24 cellular contexts compared by ENCODE assay signal in the genomic region with DNA sequence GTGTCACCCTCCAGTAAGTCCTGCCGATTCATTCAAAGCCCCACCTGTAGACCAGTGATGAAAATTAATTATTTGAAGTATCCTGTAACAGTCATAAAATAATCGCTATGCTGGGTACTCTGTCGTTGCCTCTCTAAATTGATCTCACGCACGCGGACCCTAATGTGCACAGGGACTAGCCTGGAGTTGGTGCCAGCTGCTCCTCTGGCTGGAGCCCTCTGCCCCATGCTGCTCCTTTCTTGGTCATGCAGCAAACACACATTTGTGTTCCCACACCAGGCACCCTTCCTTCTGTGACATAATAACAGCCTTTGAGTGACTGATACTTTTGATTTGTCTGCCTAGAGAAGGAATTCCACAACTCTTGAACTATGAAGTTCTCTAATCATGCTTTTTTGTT. TPM values are rescaled to one million over a fixed set of nuclear protein-coding genes. Genes with fewer than 3 reads are reported as not detected.
A peak's percentile ranks its signal among the peaks of the same experiment; 100 is the strongest.
DNase-seq lines count a peak whose midpoint lies in the region; ATAC-seq and TF ChIP-seq lines count a peak whose summit lies in the region.
"Had no signal": no experiment of that assay in that cellular context is flagged by ENCODE, and none has a peak within 500 bp of the region (broad histone marks: within the 10 kb centered on the region; RNA-seq: fewer than 3 reads in every experiment).

No MANE protein-coding gene starts in this region.

- peak overlapping the region; percentile 22 for H3K27ac Mint-ChIP-seq in glutamatergic neuron (ENCODE audit: unreplicated experiment)
- no peak overlapping the region for H3K27ac Mint-ChIP-seq in CD4-positive, alpha-beta memory T cell

- CTCF ChIA-PET in CD4-positive, alpha-beta memory T cell (lab: Charles Lee; ENCODE audit: partially characterized antibody), result no interaction called here

- H3K36me3 Mint-ChIP-seq in glutamatergic neuron (ENCODE audit: unreplicated experiment), result no peaks in the 10 kb centered on the region
- peaks cover 8 to 11% of the 10 kb centered on the region in 2 donors for H3K36me3 Mint-ChIP-seq in CD4-positive, alpha-beta memory T cell
- H3K36me3 Mint-ChIP-seq: CD14-positive monocyte had no signal

- H3K27ac ChIP-seq in SJCRH30, result peak overlapping the region; percentile 85
- H3K27ac ChIP-seq in gastrocnemius medialis, result peak overlapping the region in 3 of 4 donors; percentile 31 to 69 (median 65)
- H3K27ac ChIP-seq in CD4-positive, alpha-beta memory T cell (ENCODE audit: low read depth, low read length), result no peak overlapping the region
- H3K27ac ChIP-seq: 22Rv1, GM23248, SK-N-MC had no signal

- H3K36me3 ChIP-seq in SJCRH30 (peaks cover 3% of the 10 kb centered on the region), gastrocnemius medialis (no peaks in the 10 kb centered on the region)
- no peaks in the 10 kb centered on the region for H3K36me3 ChIP-seq in CD4-positive, alpha-beta memory T cell (ENCODE audit: insufficient read depth, low read length)
- H3K36me3 ChIP-seq: BE2C, HAP-1 had no signal

- ATAC-seq in gastrocnemius medialis, result no peak

- no peaks in the 10 kb centered on the region for H3K27me3 ChIP-seq in SJCRH30
- no peaks in the 10 kb centered on the region for H3K27me3 ChIP-seq in gastrocnemius medialis
- no peaks in the 10 kb centered on the region for H3K27me3 ChIP-seq in CD4-positive, alpha-beta memory T cell (ENCODE audit: insufficient read depth, low read length)
- H3K27me3 ChIP-seq: BE2C, MG63 had no signal

- POLR2A ChIA-PET in CD4-positive, alpha-beta memory T cell (lab: Charles Lee; ENCODE audit: partially characterized antibody), result no interaction called here

- peak; percentile 30 for DNase-seq in NCI-H146 (lab: John Stamatoyannopoulos, UW)
- DNase-seq in NCI-H146 treated with DMSO at 0.1 percent for 48 hours (lab: John Stamatoyannopoulos, UW; ENCODE audit: unreplicated experiment), result no peak
- DNase-seq in SJCRH30, result no peak
- no peak for DNase-seq in glutamatergic neuron
- no peak for DNase-seq in gastrocnemius medialis
- no peak for DNase-seq in RPMI8226
- DNase-seq in CD4-positive, alpha-beta memory T cell, result no peak
- no peak for DNase-seq in T-helper 1 cell
- DNase-seq: BE2C, DMS153, DND-41, GM23248, IMR-90, KG1, MG63, NCI-H187, NCI-H446, NCI-H524 treated with DMSO at 0.1 percent for 48 hours, NCI-H82, SHP77 treated with DMSO at 0.1 percent for 48 hours had no signal

- H3K4me3 ChIP-seq in SJCRH30 (no peak overlapping the region), gastrocnemius medialis (no peak overlapping the region)
- H3K4me3 ChIP-seq in CD4-positive, alpha-beta memory T cell (ENCODE audit: low read length in 2 of 2), result no peak overlapping the region
- H3K4me3 ChIP-seq: GM23248, HAP-1, MG63, SK-N-MC had no signal

- peaks cover 9% of the 10 kb centered on the region for H3K4me1 Mint-ChIP-seq in glutamatergic neuron (ENCODE audit: low read depth, unreplicated experiment)
- H3K4me1 Mint-ChIP-seq in CD4-positive, alpha-beta memory T cell, result peaks cover 3 to 7% (median 4%) of the 10 kb centered on the region in 4 donors
- H3K4me1 Mint-ChIP-seq: CD14-positive monocyte had no signal

- TF ChIP-seq CTCF in glutamatergic neuron (IDR thresholded peaks at IDR 0.05; ENCODE audit: partially characterized antibody, unreplicated experiment), result no peak
- TF ChIP-seq CTCF in gastrocnemius medialis (IDR thresholded peaks at IDR 0.05 in 4 of 5, conservative IDR thresholded peaks at IDR 0.05 in 1 of 5), result no peak

- TF ChIP-seq POLR2A in gastrocnemius medialis (IDR thresholded peaks at IDR 0.05), result no peak

- in situ Hi-C loops in gastrocnemius medialis (cut with MboI; ENCODE audit: low sequenced_read_pairs in 4 of 4), result no loop called here

- intact Hi-C loops in gastrocnemius medialis (cut with DNase I; ENCODE audit: low total_unique reads), result no loop called here
- intact Hi-C loops in CD4-positive, alpha-beta memory T cell (cut with micrococcal nuclease), result no loop called here

- H3K4me1 ChIP-seq in SJCRH30 (peaks cover 40% of the 10 kb centered on the region), gastrocnemius medialis (peaks cover 28 to 34% of the 10 kb centered on the region in 2 donors)
- H3K4me1 ChIP-seq in CD4-positive, alpha-beta memory T cell (ENCODE audit: insufficient read depth, low read length), result no peaks in the 10 kb centered on the region
- H3K4me1 ChIP-seq: BE2C had no signal

- H3K9me3 ChIP-seq in SJCRH30 (replicated peaks) (no peaks in the 10 kb centered on the region), gastrocnemius medialis (no peaks in the 10 kb centered on the region)
- no peaks in the 10 kb centered on the region for H3K9me3 ChIP-seq in CD4-positive, alpha-beta memory T cell (ENCODE audit: control insufficient read depth in 1 of 2, low read length in 2 of 2)
- H3K9me3 ChIP-seq: BE2C, HAP-1, MG63 had no signal

- peak overlapping the region; percentile 34 for H3K4me3 Mint-ChIP-seq in glutamatergic neuron (ENCODE audit: unreplicated experiment)
- H3K4me3 Mint-ChIP-seq in CD4-positive, alpha-beta memory T cell, result no peak overlapping the region
- H3K4me3 Mint-ChIP-seq: CD14-positive monocyte had no signal

- peaks cover 6% of the 10 kb centered on the region for H3K9me3 Mint-ChIP-seq in glutamatergic neuron (ENCODE audit: unreplicated experiment)
- H3K9me3 Mint-ChIP-seq in CD4-positive, alpha-beta memory T cell, result no peaks in the 10 kb centered on the region
- H3K9me3 Mint-ChIP-seq: CD14-positive monocyte had no signal

- peaks cover 3% of the 10 kb centered on the region for H3K27me3 Mint-ChIP-seq in glutamatergic neuron (ENCODE audit: unreplicated experiment)
- no peaks in the 10 kb centered on the region for H3K27me3 Mint-ChIP-seq in CD4-positive, alpha-beta memory T cell

RNA-seq across cellular contexts. Expression of a gene that starts 16.0 kb away (rescaled TPM):
- 28.6 and 30.2 TPM in 2 replicates for total RNA-seq in SJCRH30 (2014; rRNA removed; shearing (Covaris generic))
- total RNA-seq in glutamatergic neuron (ENCODE audit: unreplicated experiment) (103 TPM), gastrocnemius medialis (10 to 100 TPM; 27.0 to 50.1 (median 34.8) TPM)
- total RNA-seq in CD4-positive, alpha-beta memory T cell, result 10 to 100 TPM; 41.8 to 42.6 TPM
- 1 to 10 TPM in 1 of 2 donors, under 1 TPM in 1; 0.15 to 4.6 TPM for polyA plus RNA-seq in CD4-positive, alpha-beta memory T cell

RNA-seq across cellular contexts. Expression of a gene that starts 39.8 kb away (rescaled TPM):
- 4.8 and 5.7 TPM in 2 replicates for total RNA-seq in SJCRH30 (2014; rRNA removed; shearing (Covaris generic))
- 26.2 TPM for total RNA-seq in glutamatergic neuron (ENCODE audit: unreplicated experiment)
- 10 to 100 TPM; 17.0 to 23.3 (median 18.8) TPM for total RNA-seq in gastrocnemius medialis
- total RNA-seq in CD4-positive, alpha-beta memory T cell, result 1 to 10 TPM; 5.1 to 7.3 TPM
- 1 to 10 TPM; 3.4 to 4.1 TPM for polyA plus RNA-seq in CD4-positive, alpha-beta memory T cell

RNA-seq across cellular contexts. Expression of a gene that starts 44.4 kb away (rescaled TPM):
- 140 and 149 TPM in 2 replicates for total RNA-seq in SJCRH30 (2014; rRNA removed; shearing (Covaris generic))
- total RNA-seq in glutamatergic neuron (ENCODE audit: unreplicated experiment), result 82.6 TPM
- total RNA-seq in gastrocnemius medialis, result 10 to 100 TPM; 11.6 to 19.3 (median 16.3) TPM
- 10 to 100 TPM; 34.9 to 35.4 TPM for total RNA-seq in CD4-positive, alpha-beta memory T cell
- 10 to 100 TPM; 54.4 to 61.7 TPM for polyA plus RNA-seq in CD4-positive, alpha-beta memory T cell

RNA-seq across cellular contexts. Expression of a gene that starts 59.7 kb away (rescaled TPM):
- total RNA-seq in SJCRH30 (2014; rRNA removed; shearing (Covaris generic)), result 25.6 and 27.5 TPM in 2 replicates
- total RNA-seq in glutamatergic neuron (ENCODE audit: unreplicated experiment) (54.5 TPM), gastrocnemius medialis (10 to 100 TPM; 31.5 to 63.3 (median 50.8) TPM)
- total RNA-seq in CD4-positive, alpha-beta memory T cell, result 10 to 100 TPM; 72.2 to 73.5 TPM
- polyA plus RNA-seq in CD4-positive, alpha-beta memory T cell, result 10 to 100 TPM; 22.7 to 40.5 TPM
